ENCODE assay signal across 19 cellular contexts in the genomic region with DNA sequence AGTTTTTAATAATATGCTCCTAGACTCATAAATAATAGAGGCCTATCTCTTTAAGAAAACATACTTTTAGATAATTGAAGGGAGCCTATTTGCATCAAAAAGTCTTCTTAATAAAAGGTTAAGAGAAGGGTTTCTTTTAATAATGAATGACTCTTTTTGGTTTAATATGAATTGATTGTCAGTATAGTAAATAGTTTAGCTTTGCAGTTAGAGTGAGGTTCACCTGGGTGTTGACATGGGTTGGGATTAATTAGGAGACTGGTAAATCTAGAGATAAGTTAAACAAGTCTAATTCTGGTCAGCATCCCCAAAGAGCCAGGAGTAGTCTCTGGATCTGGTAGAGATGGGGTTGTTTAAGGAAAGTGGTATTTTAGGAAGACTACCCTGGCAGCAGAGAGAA. TPM values are rescaled to one million over a fixed set of nuclear protein-coding genes. Genes with fewer than 3 reads are reported as not detected.
DNase-seq lines count a peak whose midpoint lies in the region; ATAC-seq and TF ChIP-seq lines count a peak whose summit lies in the region.
"Had no signal": no experiment of that assay in that cellular context is flagged by ENCODE, and none has a peak within 500 bp of the region (broad histone marks: within the 10 kb centered on the region; RNA-seq: fewer than 3 reads in every experiment).

No MANE protein-coding gene starts in this region.

- DNase-seq in CD4-positive, CD25-positive, alpha-beta regulatory T cell: no peak
- DNase-seq in CD8-positive, alpha-beta memory T cell: no peak
- DNase-seq in effector memory CD8-positive, alpha-beta T cell: no peak
- DNase-seq in nephron progenitor cell (no peak), NCI-H69 (lab: John Stamatoyannopoulos, UW) (no peak), NCI-H524 (lab: John Stamatoyannopoulos, UW) (no peak), T-helper 1 cell (no peak)
- DNase-seq: DMS153, GM23248, Kasumi-1, NCI-H1694, NCI-H2171, NCI-H345, NCI-H524 treated with DMSO at 0.1 percent for 48 hours, OCI-M1, SJCRH30 had no signal

- H3K9me3 Mint-ChIP-seq in CD4-positive, CD25-positive, alpha-beta regulatory T cell: no peaks in the 10 kb centered on the region
- peaks cover 0 to 1% (median 0%) of the 10 kb centered on the region in 5 donors for H3K9me3 Mint-ChIP-seq in CD8-positive, alpha-beta memory T cell
- no peaks in the 10 kb centered on the region for H3K9me3 Mint-ChIP-seq in effector memory CD8-positive, alpha-beta T cell
- no peaks in the 10 kb centered on the region for H3K9me3 Mint-ChIP-seq in nephron progenitor cell

- no peaks in the 10 kb centered on the region for H3K27me3 Mint-ChIP-seq in CD4-positive, CD25-positive, alpha-beta regulatory T cell
- H3K27me3 Mint-ChIP-seq in CD8-positive, alpha-beta memory T cell: peaks cover 0 to 1% of the 10 kb centered on the region in 2 donors
- no peaks in the 10 kb centered on the region for H3K27me3 Mint-ChIP-seq in effector memory CD8-positive, alpha-beta T cell
- no peaks in the 10 kb centered on the region for H3K27me3 Mint-ChIP-seq in nephron progenitor cell (ENCODE audit: low read depth, poor library complexity)
- H3K27me3 Mint-ChIP-seq: B cell had no signal

- no peaks in the 10 kb centered on the region for H3K9me3 ChIP-seq in CD4-positive, CD25-positive, alpha-beta regulatory T cell (ENCODE audit: control insufficient read depth in 2 of 2, low read length in 2 of 2)
- no peaks in the 10 kb centered on the region for H3K9me3 ChIP-seq in CD8-positive, alpha-beta memory T cell (ENCODE audit: low read length)
- H3K9me3 ChIP-seq: HAP-1, SJCRH30 had no signal

- no peaks in the 10 kb centered on the region for H3K27me3 ChIP-seq in CD4-positive, CD25-positive, alpha-beta regulatory T cell (ENCODE audit: control insufficient read depth, insufficient read depth, low read length)
- no peaks in the 10 kb centered on the region for H3K27me3 ChIP-seq in CD8-positive, alpha-beta memory T cell (ENCODE audit: insufficient read depth, low read length, poor library complexity, severe bottlenecking)
- H3K27me3 ChIP-seq: SJCRH30 had no signal

- no peak overlapping the region for H3K27ac ChIP-seq in CD4-positive, CD25-positive, alpha-beta regulatory T cell (ENCODE audit: insufficient read depth, low read length, poor library complexity, severe bottlenecking)
- no peak overlapping the region for H3K27ac ChIP-seq in CD8-positive, alpha-beta memory T cell (ENCODE audit: low read depth, low read length)
- H3K27ac ChIP-seq: GM23248, SJCRH30 had no signal

- no peak for TF ChIP-seq CTCF in nephron progenitor cell (IDR thresholded peaks at IDR 0.05)

- H3K4me3 Mint-ChIP-seq in CD4-positive, CD25-positive, alpha-beta regulatory T cell: no peak overlapping the region
- H3K4me3 Mint-ChIP-seq in CD8-positive, alpha-beta memory T cell: no peak overlapping the region
- H3K4me3 Mint-ChIP-seq in effector memory CD8-positive, alpha-beta T cell: no peak overlapping the region
- H3K4me3 Mint-ChIP-seq in nephron progenitor cell: no peak overlapping the region
- H3K4me3 Mint-ChIP-seq: B cell, CD14-positive monocyte had no signal

- POLR2A ChIA-PET in CD8-positive, alpha-beta memory T cell (lab: Charles Lee): no interaction called here

- no peak for ATAC-seq in CD4-positive, CD25-positive, alpha-beta regulatory T cell (ENCODE audit: low read depth in 2 of 2)
- ATAC-seq in effector memory CD8-positive, alpha-beta T cell (replicated peaks): no peak

- H3K36me3 ChIP-seq in CD4-positive, CD25-positive, alpha-beta regulatory T cell (ENCODE audit: control insufficient read depth, insufficient read depth, low read length): peaks cover 29% of the 10 kb centered on the region
- no peaks in the 10 kb centered on the region for H3K36me3 ChIP-seq in CD8-positive, alpha-beta memory T cell (ENCODE audit: insufficient read depth, low read length)
- H3K36me3 ChIP-seq: HAP-1, SJCRH30 had no signal

- CTCF ChIA-PET in CD8-positive, alpha-beta memory T cell (lab: Charles Lee): interaction anchor here (1.3 to 1.4 kb wide), 2 partner anchors 38 to 43 kb away, joined by 3 to 4 read pairs; a partner anchor contains a TSS

- no peak overlapping the region for H3K4me3 ChIP-seq in CD4-positive, CD25-positive, alpha-beta regulatory T cell (ENCODE audit: low read depth, low read length)
- no peak overlapping the region for H3K4me3 ChIP-seq in CD8-positive, alpha-beta memory T cell (ENCODE audit: low read length)
- H3K4me3 ChIP-seq: GM23248, HAP-1, SJCRH30 had no signal

- peak overlapping the region in 2 of 3 donors; percentile 0 to 81 for H3K27ac Mint-ChIP-seq in CD4-positive, CD25-positive, alpha-beta regulatory T cell
- peak overlapping the region; percentile 1 to 86 (median 42) for H3K27ac Mint-ChIP-seq in CD8-positive, alpha-beta memory T cell
- H3K27ac Mint-ChIP-seq in effector memory CD8-positive, alpha-beta T cell: peak overlapping the region; percentile 23 to 87
- H3K27ac Mint-ChIP-seq in nephron progenitor cell: peak overlapping the region; percentile 36
- H3K27ac Mint-ChIP-seq: B cell had no signal

- peaks cover 22 to 39% (median 37%) of the 10 kb centered on the region in 4 donors for H3K4me1 Mint-ChIP-seq in CD4-positive, CD25-positive, alpha-beta regulatory T cell
- H3K4me1 Mint-ChIP-seq in CD8-positive, alpha-beta memory T cell: peaks cover 32 to 50% (median 43%) of the 10 kb centered on the region in 3 donors
- H3K4me1 Mint-ChIP-seq in effector memory CD8-positive, alpha-beta T cell (ENCODE audit: low read depth in 2 of 2): peaks cover 24 to 45% of the 10 kb centered on the region in 2 donors
- peaks cover 28% of the 10 kb centered on the region for H3K4me1 Mint-ChIP-seq in nephron progenitor cell

- peaks cover 37% of the 10 kb centered on the region for H3K36me3 Mint-ChIP-seq in CD4-positive, CD25-positive, alpha-beta regulatory T cell
- H3K36me3 Mint-ChIP-seq in CD8-positive, alpha-beta memory T cell: peaks cover 3 to 48% (median 23%) of the 10 kb centered on the region in 3 donors
- H3K36me3 Mint-ChIP-seq in effector memory CD8-positive, alpha-beta T cell (ENCODE audit: insufficient read depth): peaks cover 36% of the 10 kb centered on the region
- no peaks in the 10 kb centered on the region for H3K36me3 Mint-ChIP-seq in nephron progenitor cell (ENCODE audit: low read depth)

- H3K4me1 ChIP-seq in CD4-positive, CD25-positive, alpha-beta regulatory T cell (ENCODE audit: control insufficient read depth, insufficient read depth, low read length, poor library complexity, severe bottlenecking): peaks cover 11% of the 10 kb centered on the region
- H3K4me1 ChIP-seq in CD8-positive, alpha-beta memory T cell (ENCODE audit: insufficient read depth, low read length): peaks cover 13% of the 10 kb centered on the region
- H3K4me1 ChIP-seq: HAP-1 had no signal

RNA-seq across cellular contexts. Expression of a gene that starts 43.0 kb away (rescaled TPM):
- total RNA-seq in CD4-positive, CD25-positive, alpha-beta regulatory T cell: 185 TPM
- polyA plus RNA-seq in CD4-positive, CD25-positive, alpha-beta regulatory T cell: 10 to 100 TPM in 1 of 4 donors, 1 to 10 TPM in 3; 5.7 to 11.0 (median 7.9) TPM
- total RNA-seq in CD8-positive, alpha-beta memory T cell: 10 to 100 TPM; 48.7 to 48.8 TPM
- 5.8 TPM for polyA plus RNA-seq in CD8-positive, alpha-beta memory T cell
